ENCODE assay signal across 29 cellular contexts in the genomic region with DNA sequence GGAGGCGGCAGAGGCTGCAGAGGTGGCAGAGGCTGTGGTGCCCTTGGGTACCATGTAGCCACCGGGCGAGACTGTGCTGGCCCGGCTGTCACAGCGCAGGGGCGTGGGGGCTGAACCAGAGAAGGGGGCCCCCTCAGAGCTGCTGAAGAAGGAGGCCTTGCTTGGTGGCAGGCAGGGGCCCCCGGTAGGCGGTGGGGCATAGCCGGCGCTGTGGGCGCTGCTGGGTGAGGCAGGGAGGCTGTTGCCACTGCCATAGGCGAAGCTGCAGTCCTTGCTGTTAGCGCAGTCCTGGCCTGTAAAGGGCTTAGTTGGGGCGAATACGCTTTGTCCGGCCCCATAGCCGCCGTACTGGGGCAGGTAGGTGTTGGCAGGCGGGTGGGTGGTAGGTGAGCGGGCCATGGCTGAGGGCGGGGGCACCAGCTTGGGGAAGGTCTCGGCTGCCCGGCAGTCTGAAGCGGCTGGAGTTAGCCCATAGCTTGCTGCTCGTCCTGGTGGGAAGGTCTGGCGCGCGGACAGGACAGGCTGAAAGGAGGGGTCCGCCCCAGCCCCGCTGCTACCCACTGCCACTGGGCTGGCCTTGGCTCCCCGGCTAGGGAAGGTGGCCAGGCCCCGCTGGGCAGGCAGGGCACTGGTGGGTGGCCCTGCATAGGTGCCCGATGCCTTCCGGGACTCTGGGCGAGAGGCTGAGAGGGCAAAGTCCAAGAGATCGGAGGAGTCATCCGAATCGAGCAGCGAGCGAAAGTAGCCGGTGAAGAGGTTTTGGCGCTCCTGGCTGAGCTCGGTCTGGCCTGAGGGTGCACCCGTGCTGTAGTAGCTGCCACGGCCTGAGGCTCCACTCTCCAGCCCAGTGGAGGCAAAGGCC. TPM values are rescaled to one million over a fixed set of nuclear protein-coding genes. Genes with fewer than 3 reads are reported as not detected.
A peak's percentile ranks its signal among the peaks of the same experiment; 100 is the strongest.
DNase-seq lines count a peak whose midpoint lies in the region; ATAC-seq, FAIRE-seq and TF ChIP-seq lines count a peak whose summit lies in the region.
"Had no signal": no experiment of that assay in that cellular context is flagged by ENCODE, and none has a peak within 500 bp of the region (broad histone marks: within the 10 kb centered on the region; RNA-seq: fewer than 3 reads in every experiment).

No MANE protein-coding gene starts in this region.

- no peaks in the 10 kb centered on the region for H3K4me1 Mint-ChIP-seq in activated CD4-positive, alpha-beta memory T cell treated with anti-CD3 and anti-CD28 coated beads for 36 hours (ENCODE audit: low read depth)
- H3K4me1 Mint-ChIP-seq in endodermal cell: no peaks in the 10 kb centered on the region
- H3K4me1 Mint-ChIP-seq: activated CD8-positive, alpha-beta memory T cell treated with anti-CD3 and anti-CD28 coated beads, Interleukin-2, amount 10 ng/mL, durations not matched to agents 7 days and 5 days; mesothelial cell of epicardium had no signal

- TF ChIP-seq POLR2A in K562 (conservative IDR thresholded peaks at IDR 0.05): no peak
- no peak for TF ChIP-seq POLR2A in uterus (IDR thresholded peaks at IDR 0.05)

- H3K4me3 Mint-ChIP-seq in activated CD4-positive, alpha-beta memory T cell treated with anti-CD3 and anti-CD28 coated beads for 36 hours: no peak overlapping the region
- no peak overlapping the region for H3K4me3 Mint-ChIP-seq in endodermal cell
- H3K4me3 Mint-ChIP-seq: activated B cell treated with CpG ODN at 0.5 μM for 24 hours; activated CD8-positive, alpha-beta memory T cell treated with anti-CD3 and anti-CD28 coated beads, Interleukin-2, amount 10 ng/mL, durations not matched to agents 7 days and 5 days; CD4-positive, alpha-beta memory T cell; H9; mesothelial cell of epicardium; naive thymus-derived CD8-positive, alpha-beta T cell had no signal

- peaks cover 11 to 46% of the 10 kb centered on the region in 2 experiments; a peak in 4 of 5 replicates for H3K4me1 ChIP-seq in K562 (replicated peaks in 1 of 2; ENCODE audit: control insufficient read depth in 2 of 2, insufficient read depth in 2 of 2, low read length in 2 of 2)
- peaks cover 19 to 27% of the 10 kb centered on the region in 2 donors for H3K4me1 ChIP-seq in uterus
- H3K4me1 ChIP-seq in endodermal cell (ENCODE audit: control insufficient read depth, insufficient read depth, low read length): no peaks in the 10 kb centered on the region

- POLR2A ChIA-PET in K562 (lab: Yijun Ruan, JAX): no interaction called here
- POLR2A ChIA-PET in activated CD4-positive, alpha-beta memory T cell treated with anti-CD3 and anti-CD28 coated beads for 36 hours (lab: Charles Lee): no interaction called here

- no peaks in the 10 kb centered on the region for H3K9me3 Mint-ChIP-seq in activated CD4-positive, alpha-beta memory T cell treated with anti-CD3 and anti-CD28 coated beads for 36 hours
- no peaks in the 10 kb centered on the region for H3K9me3 Mint-ChIP-seq in endodermal cell
- H3K9me3 Mint-ChIP-seq: activated B cell treated with CpG ODN at 0.5 μM for 24 hours; CD4-positive, alpha-beta memory T cell; H9; mesothelial cell of epicardium; naive thymus-derived CD8-positive, alpha-beta T cell had no signal

- WGBS in K562 (ENCODE audit: insufficient coverage, low coverage, missing lambda C conversion rate): 95% methylated on average over 43 of the region's 45 CpGs
- 91 to 94% methylated on average over 36 to 45 of the region's 45 CpGs for WGBS in endodermal cell (ENCODE audit: insufficient coverage in 1 of 2, insufficient read length in 1 of 2), 2 experiments

- ATAC-seq in left ventricle myocardium superior: no peak
- ATAC-seq in Right ventricle myocardium superior (ENCODE audit: poor library complexity): no peak
- ATAC-seq in K562: no peak
- ATAC-seq in GM21825 (IDR thresholded peaks at IDR 0.05; ENCODE audit: unreplicated experiment): no peak
- ATAC-seq: activated CD8-positive, alpha-beta memory T cell treated with anti-CD3 and anti-CD28 coated beads, Interleukin-2, amount 10 ng/mL, durations not matched to agents 7 days and 5 days; body of pancreas; left lung; naive thymus-derived CD8-positive, alpha-beta T cell had no signal

- no peak overlapping the region; a peak in 1 of 4 replicates for H3K9ac ChIP-seq in K562 (ENCODE audit: insufficient read depth in 1 of 2, low read depth in 2 of 2, low read length in 2 of 2)
- H3K9ac ChIP-seq in endodermal cell (ENCODE audit: extremely low read depth, low read length, poor library complexity, severe bottlenecking): no peak overlapping the region

- intact Hi-C loops in left ventricle myocardium superior (cut with micrococcal nuclease): no loop called here
- intact Hi-C loops in Right ventricle myocardium superior (cut with DNase I): no loop called here
- intact Hi-C loops in K562 (cut with micrococcal nuclease): no loop called here
- intact Hi-C loops in uterus (cut with DNase I; ENCODE audit: low total_unique reads): no loop called here
- intact Hi-C loops in activated CD4-positive, alpha-beta memory T cell treated with anti-CD3 and anti-CD28 coated beads for 36 hours (cut with micrococcal nuclease): no loop called here

- no peak overlapping the region for H3K4me3 ChIP-seq in K562
- H3K4me3 ChIP-seq in uterus: no peak overlapping the region
- H3K4me3 ChIP-seq in endodermal cell (ENCODE audit: low read length): no peak overlapping the region
- H3K4me3 ChIP-seq: body of pancreas, left lung had no signal

- no peak for TF ChIP-seq EP300 in K562 (IDR thresholded peaks at IDR 0.05; ENCODE audit: low read length)

- H3K9me3 ChIP-seq in K562 (replicated peaks; ENCODE audit: control insufficient read depth, insufficient read depth, low read depth, low read length): no peaks in the 10 kb centered on the region; the same call in 1 of the 2 replicates
- H3K9me3 ChIP-seq in uterus: no peaks in the 10 kb centered on the region
- H3K9me3 ChIP-seq in endodermal cell (ENCODE audit: control insufficient read depth, low read length): no peaks in the 10 kb centered on the region
- H3K9me3 ChIP-seq: body of pancreas, left lung had no signal

- no peak for FAIRE-seq in K562 (lab: Jason Lieb, UNC)
- FAIRE-seq: endothelial cell of umbilical vein, HTR-8/SVneo had no signal

- no TSS peak for BruUV-seq in K562 (replicated peaks; lab: Mats Ljungman, UMichigan)

- TF ChIP-seq CTCF in K562 (IDR thresholded peaks at IDR 0.05 in 2 of 3, conservative IDR thresholded peaks at IDR 0.05 in 1 of 3; ENCODE audit: insufficient read depth in 2 of 3, low read depth in 1 of 3, low read length in 3 of 3) (no peak), uterus (IDR thresholded peaks at IDR 0.05) (no peak), endodermal cell (conservative IDR thresholded peaks at IDR 0.05) (no peak)

- no peak overlapping the region for H3K27ac ChIP-seq in K562 (ENCODE audit: extremely low read depth, low read depth, low read length)
- peak overlapping the region; percentile 81 to 98 for H3K27ac ChIP-seq in uterus
- no peak overlapping the region for H3K27ac ChIP-seq in endodermal cell (ENCODE audit: low read depth, low read length)
- H3K27ac ChIP-seq: body of pancreas, left lung had no signal

- H3K27me3 ChIP-seq in K562 (ENCODE audit: control insufficient read depth in 2 of 2, insufficient read depth in 2 of 2, low read length in 2 of 2) (no peaks in the 10 kb centered on the region), uterus (no peaks in the 10 kb centered on the region), endodermal cell (ENCODE audit: control insufficient read depth, insufficient read depth, low read length, poor library complexity, severe bottlenecking) (no peaks in the 10 kb centered on the region)
- H3K27me3 ChIP-seq: body of pancreas, left lung had no signal

- no peaks in the 10 kb centered on the region for H3K27me3 Mint-ChIP-seq in activated CD4-positive, alpha-beta memory T cell treated with anti-CD3 and anti-CD28 coated beads for 36 hours
- H3K27me3 Mint-ChIP-seq in endodermal cell (ENCODE audit: insufficient read depth): no peaks in the 10 kb centered on the region
- H3K27me3 Mint-ChIP-seq: activated B cell treated with CpG ODN at 0.5 μM for 24 hours; activated CD8-positive, alpha-beta memory T cell treated with anti-CD3 and anti-CD28 coated beads, Interleukin-2, amount 10 ng/mL, durations not matched to agents 7 days and 5 days; CD4-positive, alpha-beta memory T cell; naive thymus-derived CD8-positive, alpha-beta T cell had no signal

- no peak overlapping the region for H3K4me2 ChIP-seq in K562 (ENCODE audit: insufficient read depth, low read length)

- no peak overlapping the region for H2AFZ ChIP-seq in K562 (ENCODE audit: low read depth, low read length)

- CTCF ChIA-PET in K562 (lab: Yijun Ruan, JAX; ENCODE audit: low intra/inter-chr PET ratio): no interaction called here
- CTCF ChIA-PET in activated CD4-positive, alpha-beta memory T cell treated with anti-CD3 and anti-CD28 coated beads for 36 hours (lab: Charles Lee): interaction anchor here (0.7 kb wide), 1 partner anchor 19 kb away, joined by 3 read pairs; no protein-coding TSS in a partner anchor

- in situ Hi-C loops in K562 (cut with MboI): no loop called here

- peak; percentile 36 for DNase-seq in left ventricle myocardium superior
- DNase-seq in Right ventricle myocardium superior: no peak
- no peak for DNase-seq in K562 (ENCODE audit: extremely low read depth in 1 of 4, low spot score in 3 of 4)
- peak; percentile 77 for DNase-seq in mucosa of gallbladder (ENCODE audit: low spot score)
- DNase-seq in uterus: no peak
- no peak for DNase-seq in activated CD4-positive, alpha-beta memory T cell treated with anti-CD3 and anti-CD28 coated beads for 36 hours
- no peak for DNase-seq in endodermal cell
- DNase-seq: activated B cell treated with CpG ODN at 0.5 μM for 24 hours; activated CD8-positive, alpha-beta memory T cell treated with anti-CD3 and anti-CD28 coated beads, Interleukin-2, amount 10 ng/mL, durations not matched to agents 7 days and 5 days; activated naive CD4-positive, alpha-beta T cell; activated T-cell treated with anti-CD3 and anti-CD28 coated beads, Interleukin-2, amount 50 U/mL, for 48 hours; body of pancreas; EL; H9; hypothalamus; KBM-7; naive thymus-derived CD8-positive, alpha-beta T cell; NCI-H1092 treated with DMSO at 0.1 percent for 48 hours; NCI-H1694 treated with DMSO at 0.1 percent for 48 hours; NCI-H82; occipital lobe; stimulated activated naive CD4-positive, alpha-beta T cell; T-helper 1 cell had no signal

- no peak for TF ChIP-seq RAD21 in K562 (CRISPR knock-in tag; conservative IDR thresholded peaks at IDR 0.05 in 1 of 2, IDR thresholded peaks at IDR 0.05 in 1 of 2)

- no peak overlapping the region for H3K27ac Mint-ChIP-seq in activated CD4-positive, alpha-beta memory T cell treated with anti-CD3 and anti-CD28 coated beads for 36 hours
- H3K27ac Mint-ChIP-seq in endodermal cell: no peak overlapping the region
- H3K27ac Mint-ChIP-seq: activated B cell treated with CpG ODN at 0.5 μM for 24 hours; activated CD8-positive, alpha-beta memory T cell treated with anti-CD3 and anti-CD28 coated beads, Interleukin-2, amount 10 ng/mL, durations not matched to agents 7 days and 5 days; CD4-positive, alpha-beta memory T cell; mesothelial cell of epicardium; naive thymus-derived CD8-positive, alpha-beta T cell had no signal

- H3K9me1 ChIP-seq in K562 (ENCODE audit: control insufficient read depth, insufficient read depth, low read length): no peaks in the 10 kb centered on the region

- no peaks in the 10 kb centered on the region for H4K20me1 ChIP-seq in K562 (replicated peaks; ENCODE audit: control insufficient read depth, insufficient read depth, low read length)

- H3K36me3 Mint-ChIP-seq in activated CD4-positive, alpha-beta memory T cell treated with anti-CD3 and anti-CD28 coated beads for 36 hours: no peaks in the 10 kb centered on the region
- peaks cover 47% of the 10 kb centered on the region for H3K36me3 Mint-ChIP-seq in endodermal cell (ENCODE audit: low read depth)
- H3K36me3 Mint-ChIP-seq: activated CD8-positive, alpha-beta memory T cell treated with anti-CD3 and anti-CD28 coated beads, Interleukin-2, amount 10 ng/mL, durations not matched to agents 7 days and 5 days had no signal

- peaks cover 94% of the 10 kb centered on the region for H3K36me3 ChIP-seq in K562 (ENCODE audit: control insufficient read depth, insufficient read depth, low read length)
- no peaks in the 10 kb centered on the region for H3K36me3 ChIP-seq in uterus
- H3K36me3 ChIP-seq in endodermal cell (ENCODE audit: control insufficient read depth, insufficient read depth, low read length): peaks cover 16% of the 10 kb centered on the region

- peaks cover 18% of the 10 kb centered on the region for H3K79me2 ChIP-seq in K562 (ENCODE audit: control insufficient read depth, insufficient read depth, low read length)

RNA-seq across cellular contexts. Expression of a gene that starts 54.9 kb away (rescaled TPM):
- total RNA-seq in left ventricle myocardium superior: 42.8 TPM
- 47.4 TPM for total RNA-seq in Right ventricle myocardium superior
- total RNA-seq in K562 (2011; cell fraction: chromatin; rRNA removed; ENCODE audit: low replicate concordance): 62.5 and 101 TPM in 2 replicates
- 36.7 and 38.9 TPM in 2 replicates for total RNA-seq in K562 (2011; cell fraction: nucleolus; rRNA removed)
- total RNA-seq in K562 (2011; cell fraction: nucleoplasm; rRNA removed): 49.2 and 72.8 TPM in 2 replicates
- 7.9 and 12.5 TPM in 2 replicates for total RNA-seq in K562 (2014; rRNA removed)
- total RNA-seq in K562 (2014; rRNA removed; fragmentation: Illumina TruSeq; extraction: Trizol): 3.6 and 4.6 TPM in 2 replicates
- 4.7 and 4.8 TPM in 2 replicates for total RNA-seq in K562 (2015; rRNA removed; fragmentation: Illumina TruSeq; extraction: Trizol)
- 36.4 and 37.8 TPM in 2 replicates for total RNA-seq in K562 (2021)
- 3.1 and 4.2 TPM in 2 replicates for polyA plus RNA-seq in K562 (2011; rRNA removed)
- polyA plus RNA-seq in K562 (2011; cell fraction: cytosol; rRNA removed): 2.3 and 3.9 TPM in 2 replicates
- polyA plus RNA-seq in K562 (2011; cell fraction: nucleus; rRNA removed): 13.3 and 21.8 TPM in 2 replicates
- polyA plus RNA-seq in K562 (2012): 13.7 and 18.2 TPM in 2 replicates
- polyA plus RNA-seq in K562 (2014; fragmentation: Illumina TruSeq; extraction: Trizol): 5.4 and 9.5 TPM in 2 replicates
- polyA plus RNA-seq in K562 (2014; fragmentation: Nextera tagmentation; extraction: Ambion mirVana): under 1 TPM; 0.21 to 0.59 TPM
- 8.5 and 9.0 TPM in 2 replicates for polyA plus RNA-seq in K562 (2014; rRNA removed)
- 3.7 and 9.1 TPM in 2 replicates for polyA minus RNA-seq in K562 (2011; rRNA and poly(A)+ RNA removed)
- 12.2 and 15.2 TPM in 2 replicates for polyA minus RNA-seq in K562 (2011; cell fraction: cytosol; rRNA and poly(A)+ RNA removed)
- 10.6 and 11.6 TPM in 2 replicates for polyA minus RNA-seq in K562 (2011; cell fraction: nucleus; rRNA and poly(A)+ RNA removed)
- 61.6 TPM for total RNA-seq in mucosa of gallbladder
- 100 to 1,000 TPM in 1 of 4 donors, 10 to 100 TPM in 3; 11.2 to 179 (median 50.7) TPM for total RNA-seq in uterus
- total RNA-seq in activated CD4-positive, alpha-beta memory T cell treated with anti-CD3 and anti-CD28 coated beads for 36 hours: 10 to 100 TPM in 1 of 2 experiments, 1 to 10 TPM in 1; 8.3 to 12.1 TPM
- 10 to 100 TPM; 39.3 to 41.2 TPM for total RNA-seq in endodermal cell
- 52.1 TPM for polyA plus RNA-seq in endodermal cell (2013, experiment 1 of 2)
- 50.1 TPM for polyA plus RNA-seq in endodermal cell (2013, experiment 2 of 2)

RNA-seq across cellular contexts. Expression of a gene that starts 59.1 kb away (rescaled TPM):
- total RNA-seq in left ventricle myocardium superior (59.1 TPM), Right ventricle myocardium superior (49.3 TPM), K562 (2014; rRNA removed) (21.3 and 29.6 TPM in 2 replicates), K562 (2014; rRNA removed; fragmentation: Illumina TruSeq; extraction: Trizol) (31.2 and 40.7 TPM in 2 replicates), K562 (2015; rRNA removed; fragmentation: Illumina TruSeq; extraction: Trizol) (26.1 and 29.2 TPM in 2 replicates), K562 (2021) (139 and 163 TPM in 2 replicates), mucosa of gallbladder (124 TPM), uterus (100 to 1,000 TPM in 1 of 4 donors, 10 to 100 TPM in 3; 27.2 to 178 (median 41.1) TPM), endodermal cell (10 to 100 TPM; 90.0 to 98.8 TPM)
- total RNA-seq in K562 (2011; cell fraction: chromatin; rRNA removed; ENCODE audit: low replicate concordance): 60.7 and 84.8 TPM in 2 replicates
- 47.0 and 48.4 TPM in 2 replicates for total RNA-seq in K562 (2011; cell fraction: nucleolus; rRNA removed)
- 68.6 and 84.8 TPM in 2 replicates for total RNA-seq in K562 (2011; cell fraction: nucleoplasm; rRNA removed)
- polyA plus RNA-seq in K562 (2011; rRNA removed) (41.5 and 104 TPM in 2 replicates), K562 (2014; fragmentation: Illumina TruSeq; extraction: Trizol) (109 and 115 TPM in 2 replicates), K562 (2014; fragmentation: Nextera tagmentation; extraction: Ambion mirVana) (1 to 10 TPM; 8.2 to 9.7 TPM), K562 (2014; rRNA removed) (51.3 and 56.8 TPM in 2 replicates)
- 45.0 and 57.5 TPM in 2 replicates for polyA plus RNA-seq in K562 (2011; cell fraction: cytosol; rRNA removed)
- 49.0 and 54.9 TPM in 2 replicates for polyA plus RNA-seq in K562 (2011; cell fraction: nucleus; rRNA removed)
- polyA plus RNA-seq in K562 (2012): 84.9 and 101 TPM in 2 replicates
- 49.4 and 58.2 TPM in 2 replicates for polyA minus RNA-seq in K562 (2011; rRNA and poly(A)+ RNA removed)
- polyA minus RNA-seq in K562 (2011; cell fraction: cytosol; rRNA and poly(A)+ RNA removed): 68.3 and 88.6 TPM in 2 replicates
- 15.8 and 27.9 TPM in 2 replicates for polyA minus RNA-seq in K562 (2011; cell fraction: nucleus; rRNA and poly(A)+ RNA removed)
- 100 to 1,000 TPM; 109 to 110 TPM for total RNA-seq in activated CD4-positive, alpha-beta memory T cell treated with anti-CD3 and anti-CD28 coated beads for 36 hours
- polyA plus RNA-seq in endodermal cell (2013, experiment 1 of 2): 67.7 TPM
- 64.0 TPM for polyA plus RNA-seq in endodermal cell (2013, experiment 2 of 2)

Comparison
In these comparisons a context has a peak if more than half of its experiments do, and no peak if none do; other contexts are left out.
1. DNase-seq: peak in left ventricle myocardium superior (single experiment) and mucosa of gallbladder (single experiment); none in Right ventricle myocardium superior (single experiment), K562 (0 of 4), uterus (0 of 2), activated CD4-positive, alpha-beta memory T cell treated with anti-CD3 and anti-CD28 coated beads for 36 hours (single experiment) and endodermal cell (single experiment).
2. H3K27ac ChIP-seq: peak in uterus (2 of 2); none in K562 (single experiment) and endodermal cell (single experiment).